In the genomic region with DNA sequence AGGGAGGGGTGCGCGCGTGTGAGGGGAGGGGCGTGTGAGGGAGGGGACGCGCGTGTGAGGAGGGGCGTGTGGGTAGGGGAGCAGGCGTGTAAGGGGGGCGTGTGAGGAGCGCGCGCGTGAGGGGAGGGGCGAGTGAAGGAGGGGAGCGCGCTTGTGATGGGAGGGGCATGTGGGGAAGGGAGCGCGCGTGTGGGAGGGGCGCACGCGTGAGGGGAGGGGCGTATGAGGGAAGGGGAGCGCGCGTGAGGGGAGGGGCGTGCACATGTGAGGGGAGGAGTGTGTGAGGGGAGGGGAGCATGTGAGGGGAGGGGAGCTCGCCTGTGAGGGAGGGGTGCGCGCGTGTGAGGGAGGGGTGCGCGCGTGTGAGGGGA, we compare ENCODE assay signal across 8 cellular contexts. TPM values are rescaled to one million over a fixed set of nuclear protein-coding genes. Genes with fewer than 3 reads are reported as not detected.
DNase-seq lines count a peak whose midpoint lies in the region; ATAC-seq and TF ChIP-seq lines count a peak whose summit lies in the region.

No MANE protein-coding gene starts in this region.

- H3K18ac ChIP-seq in trophoblast cell (ENCODE audit: low read length) = no peak overlapping the region

- H2AFZ ChIP-seq in trophoblast cell (ENCODE audit: insufficient read depth, low read length, poor library complexity) = no peak overlapping the region

- H3K4me1 Mint-ChIP-seq in activated naive CD8-positive, alpha-beta T cell treated with anti-CD3 and anti-CD28 coated beads, Interleukin-2, amount 50 U/mL, for 24 hours = peaks cover 41% of the 10 kb centered on the region
- peaks cover 29% of the 10 kb centered on the region for H3K4me1 Mint-ChIP-seq in type B pancreatic cell (ENCODE audit: unreplicated experiment)

- peak overlapping the region; percentile 18 for H3K4me2 ChIP-seq in trophoblast cell (ENCODE audit: low read length)

- H3K14ac ChIP-seq in trophoblast cell (ENCODE audit: low read length) = no peak overlapping the region

- H3K36me3 ChIP-seq in cardiac muscle cell (peaks cover 4% of the 10 kb centered on the region), trophoblast cell (ENCODE audit: control insufficient read depth in 1 of 2, insufficient read depth in 2 of 2, low read length in 2 of 2) (no peaks in the 10 kb centered on the region)

- no peak overlapping the region for H2BK12ac ChIP-seq in trophoblast cell (ENCODE audit: low read length)

- no peaks in the 10 kb centered on the region for H3K27me3 Mint-ChIP-seq in activated naive CD8-positive, alpha-beta T cell treated with anti-CD3 and anti-CD28 coated beads, Interleukin-2, amount 50 U/mL, for 24 hours
- H3K27me3 Mint-ChIP-seq in type B pancreatic cell = no peaks in the 10 kb centered on the region

- no peaks in the 10 kb centered on the region for H3K9me3 Mint-ChIP-seq in activated naive CD8-positive, alpha-beta T cell treated with anti-CD3 and anti-CD28 coated beads, Interleukin-2, amount 50 U/mL, for 24 hours
- H3K9me3 Mint-ChIP-seq in type B pancreatic cell = no peaks in the 10 kb centered on the region

- no peak overlapping the region for H3K4ac ChIP-seq in trophoblast cell (ENCODE audit: low read depth, low read length)

- no peak overlapping the region for H4K8ac ChIP-seq in trophoblast cell (ENCODE audit: low read depth, low read length)

- no peak overlapping the region for H3K9ac ChIP-seq in trophoblast cell (ENCODE audit: low read length)

- H3K27me3 ChIP-seq in cardiac muscle cell = no peaks in the 10 kb centered on the region
- no peaks in the 10 kb centered on the region for H3K27me3 ChIP-seq in trophoblast cell (ENCODE audit: insufficient read depth, low read length)

- H3K36me3 Mint-ChIP-seq in activated naive CD8-positive, alpha-beta T cell treated with anti-CD3 and anti-CD28 coated beads, Interleukin-2, amount 50 U/mL, for 24 hours (ENCODE audit: low read depth) = peaks cover 6% of the 10 kb centered on the region
- H3K36me3 Mint-ChIP-seq in type B pancreatic cell = peaks cover 4% of the 10 kb centered on the region

- H3K79me1 ChIP-seq in trophoblast cell (ENCODE audit: low read length) = peaks cover 2% of the 10 kb centered on the region

- WGBS in trophoblast cell (ENCODE audit: extremely low coverage, insufficient coverage, insufficient read length) = no CpG with 5 or more reads among the region's 35 CpGs

- H3K9me3 ChIP-seq in cardiac muscle cell (ENCODE audit: low read depth) (no peaks in the 10 kb centered on the region), trophoblast cell (ENCODE audit: insufficient read depth, low read depth, low read length) (no peaks in the 10 kb centered on the region)

- no peak overlapping the region for H3K23ac ChIP-seq in trophoblast cell (ENCODE audit: low read length)

- no peak overlapping the region for H2AK5ac ChIP-seq in trophoblast cell (ENCODE audit: low read length)

- no peak overlapping the region for H4K91ac ChIP-seq in trophoblast cell (ENCODE audit: low read depth, low read length)

- H3K27ac ChIP-seq in cardiac muscle cell (peak overlapping the region; percentile 80), trophoblast cell (ENCODE audit: low read depth, low read length) (peak overlapping the region; percentile 56)

- DNase-seq in DMS114 treated with DMSO at 0.1 percent for 48 hours (lab: John Stamatoyannopoulos, UW; ENCODE audit: unreplicated experiment) = peak; percentile 78
- DNase-seq in LNCaP clone FGC (ENCODE audit: low read depth) = peak; percentile 87
- DNase-seq in SW480 (ENCODE audit: low spot score) = peak; percentile 76
- DNase-seq in activated naive CD8-positive, alpha-beta T cell treated with anti-CD3 and anti-CD28 coated beads, Interleukin-2, amount 50 U/mL, for 24 hours = peak; percentile 88
- DNase-seq in cardiac muscle cell (ENCODE audit: low read depth in 1 of 2, low spot score in 1 of 2) = peak; percentile 95 to 97
- peak; percentile 67 to 84 for DNase-seq in trophoblast cell
- peak; percentile 87 for DNase-seq in type B pancreatic cell (ENCODE audit: extremely low spot score, unreplicated experiment)

- no peak for ATAC-seq in activated naive CD8-positive, alpha-beta T cell treated with anti-CD3 and anti-CD28 coated beads, Interleukin-2, amount 50 U/mL, for 24 hours
- no peak for ATAC-seq in HG03097 (IDR thresholded peaks at IDR 0.05; ENCODE audit: low FRiP score, unreplicated experiment)

- H3K79me2 ChIP-seq in trophoblast cell (ENCODE audit: control insufficient read depth, insufficient read depth, low read length, poor library complexity) = no peaks in the 10 kb centered on the region

- H2BK120ac ChIP-seq in trophoblast cell (ENCODE audit: insufficient read depth, low read length, poor library complexity) = no peak overlapping the region

- peak overlapping the region; percentile 91 for H3K4me3 Mint-ChIP-seq in activated naive CD8-positive, alpha-beta T cell treated with anti-CD3 and anti-CD28 coated beads, Interleukin-2, amount 50 U/mL, for 24 hours
- peak overlapping the region; percentile 96 for H3K4me3 Mint-ChIP-seq in type B pancreatic cell

- H3K27ac Mint-ChIP-seq in activated naive CD8-positive, alpha-beta T cell treated with anti-CD3 and anti-CD28 coated beads, Interleukin-2, amount 50 U/mL, for 24 hours = peak overlapping the region; percentile 90
- peak overlapping the region; percentile 97 for H3K27ac Mint-ChIP-seq in type B pancreatic cell

- no peak overlapping the region for H2BK5ac ChIP-seq in trophoblast cell (ENCODE audit: low read depth, low read length, poor library complexity)

- H4K12ac ChIP-seq in trophoblast cell (ENCODE audit: low read depth, low read length) = no peak overlapping the region

- H3K4me1 ChIP-seq in cardiac muscle cell (ENCODE audit: low read depth) (peaks cover 10% of the 10 kb centered on the region), trophoblast cell (ENCODE audit: control insufficient read depth in 1 of 2, insufficient read depth in 2 of 2, low read length in 2 of 2) (peaks cover 0 to 3% of the 10 kb centered on the region in 2 experiments)

- peak overlapping the region; percentile 64 for H3K4me3 ChIP-seq in LNCaP clone FGC (ENCODE audit: low read depth, low read length)
- H3K4me3 ChIP-seq in cardiac muscle cell = peak overlapping the region; percentile 64
- H3K4me3 ChIP-seq in trophoblast cell (ENCODE audit: low read depth, low read length) = peak overlapping the region; percentile 98

- TF ChIP-seq CTCF in LNCaP clone FGC (IDR thresholded peaks at IDR 0.05; ENCODE audit: control insufficient read depth, extremely low read depth, insufficient read depth) (no peak), cardiac muscle cell (IDR thresholded peaks at IDR 0.05; ENCODE audit: low read depth, low read length) (no peak), type B pancreatic cell (conservative IDR thresholded peaks at IDR 0.05) (no peak)

RNA-seq across cellular contexts. Expression of a gene that starts 19.1 kb away (rescaled TPM):
- total RNA-seq in cardiac muscle cell (48.2 and 55.0 TPM in 2 replicates), type B pancreatic cell (ENCODE audit: low replicate concordance) (17.8 and 34.7 TPM in 2 replicates)
- polyA plus RNA-seq in cardiac muscle cell = 68.4 and 69.8 TPM in 2 replicates
- 8.3 and 8.9 TPM in 2 replicates for polyA plus RNA-seq in trophoblast cell (2013)
